ENCODE assay signal across 17 cellular contexts in the genomic region with DNA sequence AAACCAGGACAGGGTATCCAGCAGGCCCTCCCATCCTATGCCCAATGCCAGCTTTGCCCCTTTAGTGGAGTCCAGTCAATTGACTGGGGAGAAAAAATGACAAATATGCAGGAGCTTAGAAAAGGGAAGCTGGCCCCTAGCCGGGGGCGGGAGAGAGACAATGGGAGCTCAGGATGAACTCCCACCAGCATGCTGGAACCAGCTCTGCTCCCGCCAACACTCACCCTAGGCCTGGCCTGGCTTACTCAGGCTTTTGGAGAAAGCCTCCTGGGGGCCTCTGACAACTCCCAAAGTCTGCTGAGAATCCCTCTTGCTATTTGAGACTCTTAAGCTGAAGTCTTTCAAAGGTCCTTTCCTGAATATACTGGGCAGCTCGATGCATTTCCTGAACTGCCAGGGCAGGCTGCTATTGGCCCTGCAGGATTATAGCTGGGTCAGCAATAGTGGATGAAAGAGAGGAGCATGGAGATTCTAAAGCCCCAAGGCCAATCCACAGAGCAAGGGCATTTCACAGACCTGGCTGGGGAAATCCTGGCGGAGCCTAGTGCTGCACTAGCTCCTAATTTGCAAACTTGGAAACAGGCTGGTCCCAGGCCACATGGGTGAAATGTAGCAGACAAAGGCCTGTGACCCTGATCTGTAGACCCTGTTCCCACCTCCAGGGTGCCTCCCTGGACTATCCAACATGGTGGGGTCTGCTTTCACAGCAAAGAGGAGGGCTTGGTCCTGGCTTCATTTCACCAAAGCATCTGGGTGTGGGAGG. TPM values are rescaled to one million over a fixed set of nuclear protein-coding genes. Genes with fewer than 3 reads are reported as not detected.
DNase-seq lines count a peak whose midpoint lies in the region; ATAC-seq, FAIRE-seq and TF ChIP-seq lines count a peak whose summit lies in the region.
"Had no signal": no experiment of that assay in that cellular context is flagged by ENCODE, and none has a peak within 500 bp of the region (broad histone marks: within the 10 kb centered on the region; RNA-seq: fewer than 3 reads in every experiment).

No MANE protein-coding gene starts in this region.

- in situ Hi-C loops in K562 (cut with MboI), result no loop called here

- 59% methylated on average over 5 of the region's 5 CpGs for WGBS in HUES64
- 58% methylated on average over 5 of the region's 5 CpGs for WGBS in K562 (ENCODE audit: insufficient coverage, low coverage, missing lambda C conversion rate)
- 84% methylated on average over 4 of the region's 5 CpGs for WGBS in suprapubic skin

- peak overlapping the region in 2 of 11 experiments; percentile 6 to 20; a peak in 2 of 22 replicates for H3K27ac ChIP-seq in BLaER1 treated with 17β-estradiol and CSF1 and Interleukin-3, amounts not matched to agents 10 nM and 100 nM
- H3K27ac ChIP-seq in HUES64 (ENCODE audit: low read depth, low read length) (peak overlapping the region; percentile 71), K562 (ENCODE audit: extremely low read depth, low read depth, low read length) (no peak overlapping the region), suprapubic skin (no peak overlapping the region)
- H3K27ac ChIP-seq: gastroesophageal sphincter, spleen had no signal

- TF ChIP-seq POLR2A in K562 (conservative IDR thresholded peaks at IDR 0.05) (no peak), suprapubic skin (IDR thresholded peaks at IDR 0.05) (no peak)

- H3K79me2 ChIP-seq in K562 (ENCODE audit: control insufficient read depth, insufficient read depth, low read length), result no peaks in the 10 kb centered on the region

- intact Hi-C loops in K562 (cut with micrococcal nuclease), result loop anchor here (10.0 kb wide), 1 partner anchor 365 kb away; no protein-coding TSS in a partner anchor

- no peaks in the 10 kb centered on the region for H3K9me1 ChIP-seq in K562 (ENCODE audit: control insufficient read depth, insufficient read depth, low read length)

- peaks cover 48 to 65% (median 55%) of the 10 kb centered on the region in 10 experiments for H3K4me1 ChIP-seq in BLaER1 treated with 17β-estradiol and CSF1 and Interleukin-3, amounts not matched to agents 10 nM and 100 nM
- H3K4me1 ChIP-seq in HUES64 (ENCODE audit: insufficient read depth, low read length) (peaks cover 8% of the 10 kb centered on the region), K562 (replicated peaks in 1 of 2; ENCODE audit: control insufficient read depth in 2 of 2, insufficient read depth in 2 of 2, low read length in 2 of 2) (peaks cover 0 to 6% of the 10 kb centered on the region in 2 experiments; a peak in 1 of 5 replicates), suprapubic skin (peaks cover 16% of the 10 kb centered on the region)
- H3K4me1 ChIP-seq: gastroesophageal sphincter had no signal

- POLR2A ChIA-PET in K562 (lab: Yijun Ruan, JAX), result interaction anchor here (1.0 to 1.6 kb wide), 2 partner anchors 10 to 17 kb away, joined by 4 to 5 read pairs; no protein-coding TSS in a partner anchor

- ATAC-seq in K562 (no peak), GM18907 (IDR thresholded peaks at IDR 0.05; ENCODE audit: unreplicated experiment) (no peak)
- ATAC-seq: effector memory CD8-positive, alpha-beta T cell; gastroesophageal sphincter had no signal

- no TSS peak for BruUV-seq in K562 (replicated peaks; lab: Mats Ljungman, UMichigan)

- TF ChIP-seq RAD21 in K562 (CRISPR knock-in tag; conservative IDR thresholded peaks at IDR 0.05 in 1 of 2, IDR thresholded peaks at IDR 0.05 in 1 of 2), result no peak

- TF ChIP-seq EP300 in K562 (IDR thresholded peaks at IDR 0.05; ENCODE audit: low read length) (no peak), suprapubic skin (IDR thresholded peaks at IDR 0.05) (no peak)

- no peak overlapping the region for H2AFZ ChIP-seq in K562 (ENCODE audit: low read depth, low read length)

- TF ChIP-seq CTCF in K562 (IDR thresholded peaks at IDR 0.05 in 2 of 3, conservative IDR thresholded peaks at IDR 0.05 in 1 of 3; ENCODE audit: insufficient read depth in 2 of 3, low read depth in 1 of 3, low read length in 3 of 3) (no peak), suprapubic skin (IDR thresholded peaks at IDR 0.05) (no peak)

- CTCF ChIA-PET in K562 (lab: Yijun Ruan, JAX; ENCODE audit: low intra/inter-chr PET ratio), result no interaction called here

- no peak for FAIRE-seq in K562 (lab: Jason Lieb, UNC)
- FAIRE-seq: H54 had no signal

- peaks cover 0 to 9% (median 0%) of the 10 kb centered on the region in 11 experiments; a peak in 2 of 22 replicates for H4K20me1 ChIP-seq in BLaER1 treated with 17β-estradiol and CSF1 and Interleukin-3, amounts not matched to agents 10 nM and 100 nM
- H4K20me1 ChIP-seq in K562 (replicated peaks; ENCODE audit: control insufficient read depth, insufficient read depth, low read length), result 0 out of 2 replicates have a peak, but pooled peaks cover 9% of the 10 kb centered on the region

- peaks cover 0 to 14% (median 1%) of the 10 kb centered on the region in 11 experiments; a peak in 6 of 22 replicates for H3K36me3 ChIP-seq in BLaER1 treated with 17β-estradiol and CSF1 and Interleukin-3, amounts not matched to agents 10 nM and 100 nM
- 0 out of 2 replicates have a peak, but pooled peaks cover 3% of the 10 kb centered on the region for H3K36me3 ChIP-seq in HUES64 (ENCODE audit: insufficient read depth, low read length)
- no peaks in the 10 kb centered on the region for H3K36me3 ChIP-seq in K562 (ENCODE audit: control insufficient read depth, insufficient read depth, low read length)
- peaks cover 57% of the 10 kb centered on the region for H3K36me3 ChIP-seq in suprapubic skin

- no peak overlapping the region for H3K4me3 ChIP-seq in BLaER1 treated with 17β-estradiol and CSF1 and Interleukin-3, amounts not matched to agents 10 nM and 100 nM
- H3K4me3 ChIP-seq in HUES64 (ENCODE audit: low read length) (no peak overlapping the region), K562 (no peak overlapping the region), suprapubic skin (no peak overlapping the region)
- H3K4me3 ChIP-seq: gastroesophageal sphincter, spleen had no signal

- peaks cover 0 to 12% (median 1%) of the 10 kb centered on the region in 11 experiments; a peak in 10 of 22 replicates for H3K9me3 ChIP-seq in BLaER1 treated with 17β-estradiol and CSF1 and Interleukin-3, amounts not matched to agents 10 nM and 100 nM (replicated peaks in 1 of 11)
- no peaks in the 10 kb centered on the region for H3K9me3 ChIP-seq in HUES64 (ENCODE audit: insufficient read depth, low read depth, low read length)
- H3K9me3 ChIP-seq in K562 (replicated peaks; ENCODE audit: control insufficient read depth, insufficient read depth, low read depth, low read length), result no peaks in the 10 kb centered on the region
- H3K9me3 ChIP-seq in suprapubic skin, result no peaks in the 10 kb centered on the region
- H3K9me3 ChIP-seq: gastroesophageal sphincter had no signal

- no peaks in the 10 kb centered on the region for H3K27me3 ChIP-seq in BLaER1 treated with 17β-estradiol and CSF1 and Interleukin-3, amounts not matched to agents 10 nM and 100 nM
- H3K27me3 ChIP-seq in HUES64 (ENCODE audit: insufficient read depth, low read length), result no peaks in the 10 kb centered on the region
- H3K27me3 ChIP-seq in K562 (ENCODE audit: control insufficient read depth in 2 of 2, insufficient read depth in 2 of 2, low read length in 2 of 2), result no peaks in the 10 kb centered on the region
- H3K27me3 ChIP-seq in suprapubic skin, result no peaks in the 10 kb centered on the region
- H3K27me3 ChIP-seq: gastroesophageal sphincter had no signal

- H3K4me2 ChIP-seq in BLaER1 treated with 17β-estradiol and CSF1 and Interleukin-3, amounts not matched to agents 10 nM and 100 nM, result peak overlapping the region in 8 of 11 experiments; percentile 13 to 80 (median 45); a peak in 12 of 22 replicates
- no peak overlapping the region for H3K4me2 ChIP-seq in K562 (ENCODE audit: insufficient read depth, low read length)

- no peak overlapping the region; a peak in 2 of 22 replicates for H3K9ac ChIP-seq in BLaER1 treated with 17β-estradiol and CSF1 and Interleukin-3, amounts not matched to agents 10 nM and 100 nM
- H3K9ac ChIP-seq in HUES64 (ENCODE audit: low read depth, low read length) (peak overlapping the region; percentile 4; the same call in 1 of the 2 replicates), K562 (ENCODE audit: insufficient read depth in 1 of 2, low read depth in 2 of 2, low read length in 2 of 2) (no peak overlapping the region)

- DNase-seq in K562 (ENCODE audit: extremely low read depth in 1 of 4, low spot score in 3 of 4), result no peak
- peak; percentile 64 for DNase-seq in iPS-NIHi7 (ENCODE audit: extremely low spot score)
- DNase-seq in activated CD4-positive, CD25-positive, alpha-beta regulatory T cell (lab: John Stamatoyannopoulos, UW), result no peak
- no peak for DNase-seq in suprapubic skin (ENCODE audit: low spot score in 2 of 2)
- no peak for DNase-seq in NOMO-1 (lab: John Stamatoyannopoulos, UW; ENCODE audit: unreplicated experiment in 2 of 2)
- DNase-seq: activated CD4-positive, alpha-beta T cell treated with anti-CD3 and anti-CD28 coated beads, Interleukin-2, amount 50 U/mL, for 48 hours; anterior cingulate cortex; effector memory CD8-positive, alpha-beta T cell; islet precursor cell; NCI-H2081; NCI-H748 treated with DMSO at 0.1 percent for 48 hours had no signal

RNA-seq across cellular contexts. Expression of a gene that starts 35.7 kb away (rescaled TPM):
- 49.3 TPM for polyA plus RNA-seq in HUES64 (2013, experiment 1 of 2)
- 62.1 TPM for polyA plus RNA-seq in HUES64 (2013, experiment 2 of 2)
- total RNA-seq in K562 (2011; cell fraction: chromatin; rRNA removed; ENCODE audit: low replicate concordance), result 28.6 and 38.8 TPM in 2 replicates
- total RNA-seq in K562 (2011; cell fraction: nucleolus; rRNA removed), result 33.0 and 36.4 TPM in 2 replicates
- total RNA-seq in K562 (2011; cell fraction: nucleoplasm; rRNA removed), result 31.8 and 34.3 TPM in 2 replicates
- total RNA-seq in K562 (2014; rRNA removed), result 13.9 and 19.7 TPM in 2 replicates
- total RNA-seq in K562 (2014; rRNA removed; fragmentation: Illumina TruSeq; extraction: Trizol), result 8.6 and 10.0 TPM in 2 replicates
- total RNA-seq in K562 (2015; rRNA removed; fragmentation: Illumina TruSeq; extraction: Trizol), result 13.3 and 13.5 TPM in 2 replicates
- 32.5 TPM in 2 replicates for total RNA-seq in K562 (2021)
- 3.7 and 6.1 TPM in 2 replicates for polyA plus RNA-seq in K562 (2011; rRNA removed)
- 4.9 and 6.7 TPM in 2 replicates for polyA plus RNA-seq in K562 (2011; cell fraction: cytosol; rRNA removed)
- polyA plus RNA-seq in K562 (2011; cell fraction: nucleus; rRNA removed), result 8.9 and 10.5 TPM in 2 replicates
- polyA plus RNA-seq in K562 (2012), result 28.2 and 42.9 TPM in 2 replicates
- 23.9 and 26.8 TPM in 2 replicates for polyA plus RNA-seq in K562 (2014; fragmentation: Illumina TruSeq; extraction: Trizol)
- polyA plus RNA-seq in K562 (2014; fragmentation: Nextera tagmentation; extraction: Ambion mirVana), result 1 to 10 TPM; 1.1 to 1.6 TPM
- polyA plus RNA-seq in K562 (2014; rRNA removed), result 12.5 and 13.8 TPM in 2 replicates
- 5.4 and 5.5 TPM in 2 replicates for polyA minus RNA-seq in K562 (2011; rRNA and poly(A)+ RNA removed)
- polyA minus RNA-seq in K562 (2011; cell fraction: cytosol; rRNA and poly(A)+ RNA removed), result 11.1 and 17.9 TPM in 2 replicates
- 2.8 and 4.9 TPM in 2 replicates for polyA minus RNA-seq in K562 (2011; cell fraction: nucleus; rRNA and poly(A)+ RNA removed)
- 100 to 1,000 TPM; 118 to 202 (median 165) TPM for total RNA-seq in suprapubic skin

RNA-seq across cellular contexts. Expression of a gene that starts 50.6 kb away (rescaled TPM):
- polyA plus RNA-seq in HUES64 (2013, experiment 1 of 2), result 45.4 TPM
- 57.3 TPM for polyA plus RNA-seq in HUES64 (2013, experiment 2 of 2)
- total RNA-seq in K562 (2011; cell fraction: chromatin; rRNA removed; ENCODE audit: low replicate concordance), result 6.8 and 10.7 TPM in 2 replicates
- 8.0 and 8.3 TPM in 2 replicates for total RNA-seq in K562 (2011; cell fraction: nucleolus; rRNA removed)
- total RNA-seq in K562 (2011; cell fraction: nucleoplasm; rRNA removed), result 7.6 and 7.8 TPM in 2 replicates
- total RNA-seq in K562 (2014; rRNA removed) (27.6 and 30.0 TPM in 2 replicates), K562 (2014; rRNA removed; fragmentation: Illumina TruSeq; extraction: Trizol) (6.9 and 11.5 TPM in 2 replicates), K562 (2015; rRNA removed; fragmentation: Illumina TruSeq; extraction: Trizol) (12.3 and 14.7 TPM in 2 replicates), K562 (2021) (26.3 and 27.1 TPM in 2 replicates), suprapubic skin (100 to 1,000 TPM; 197 to 538 (median 406) TPM)
- polyA plus RNA-seq in K562 (2011; rRNA removed) (29.2 and 37.0 TPM in 2 replicates), K562 (2014; fragmentation: Illumina TruSeq; extraction: Trizol) (10.1 and 10.2 TPM in 2 replicates), K562 (2014; fragmentation: Nextera tagmentation; extraction: Ambion mirVana) (under 1 TPM; 0.65 to 0.78 TPM), K562 (2014; rRNA removed) (17.5 and 28.5 TPM in 2 replicates)
- polyA plus RNA-seq in K562 (2011; cell fraction: cytosol; rRNA removed), result 30.0 and 36.2 TPM in 2 replicates
- polyA plus RNA-seq in K562 (2011; cell fraction: nucleus; rRNA removed), result 12.6 and 16.6 TPM in 2 replicates
- polyA plus RNA-seq in K562 (2012), result 24.1 and 49.0 TPM in 2 replicates
- polyA minus RNA-seq in K562 (2011; rRNA and poly(A)+ RNA removed), result 13.0 and 17.0 TPM in 2 replicates
- 20.5 and 28.2 TPM in 2 replicates for polyA minus RNA-seq in K562 (2011; cell fraction: cytosol; rRNA and poly(A)+ RNA removed)
- polyA minus RNA-seq in K562 (2011; cell fraction: nucleus; rRNA and poly(A)+ RNA removed), result 2.0 and 3.0 TPM in 2 replicates

Comparison
In these comparisons a context has a peak if more than half of its experiments do, and no peak if none do; other contexts are left out.
1. RNA of a gene that starts 50.6 kb away (total RNA-seq): 197 to 538 TPM in suprapubic skin; 6.8 to 30.0 TPM in K562; every median in the first group is over 4 times any median in the second.